In the genomic region with DNA sequence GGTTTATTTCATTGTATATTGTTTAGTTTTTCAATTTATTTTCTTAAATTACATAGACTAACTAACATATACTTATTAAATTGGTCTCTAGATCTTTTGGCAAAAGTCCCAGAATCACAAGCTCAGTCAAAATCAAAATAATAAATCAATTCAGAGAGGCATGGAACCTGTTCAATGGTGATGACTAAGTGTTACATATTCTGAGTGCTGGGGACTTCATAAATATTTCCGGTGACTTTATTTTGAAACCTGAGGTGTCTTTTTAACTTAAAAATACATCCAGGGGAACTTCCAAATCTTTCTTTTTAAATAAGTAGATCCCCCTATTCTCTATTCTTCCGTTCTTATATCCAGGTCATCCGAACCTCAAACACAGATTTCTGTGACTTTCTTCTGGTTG, we compare ENCODE assay signal across 37 cellular contexts.
DNase-seq lines count a peak whose midpoint lies in the region; ATAC-seq, FAIRE-seq and TF ChIP-seq lines count a peak whose summit lies in the region.
"Had no signal": no experiment of that assay in that cellular context is flagged by ENCODE, and none has a peak within 500 bp of the region (broad histone marks: within the 10 kb centered on the region; RNA-seq: fewer than 3 reads in every experiment).

No MANE protein-coding gene starts in this region.

- no peak overlapping the region for H2BK20ac ChIP-seq in H1 (ENCODE audit: low read length)

- H3K27me3 ChIP-seq in H1 (replicated peaks in 1 of 4; ENCODE audit: control insufficient read depth in 3 of 4, extremely low read depth in 1 of 4, insufficient read depth in 3 of 4, low read length in 3 of 4) = no peaks in the 10 kb centered on the region
- H3K27me3 ChIP-seq: heart right ventricle had no signal

- H3K79me1 ChIP-seq in H1 (ENCODE audit: low read depth, low read length) = no peaks in the 10 kb centered on the region

- no peak overlapping the region for H2BK15ac ChIP-seq in H1 (ENCODE audit: low read length)

- no peaks in the 10 kb centered on the region for H3K23me2 ChIP-seq in H1 (ENCODE audit: low read depth, low read length)

- no peak overlapping the region for H2BK5ac ChIP-seq in H1 (ENCODE audit: low read depth, low read length)

- CTCF ChIA-PET in H1 (lab: Charles Lee; ENCODE audit: partially characterized antibody) = interaction anchor here (1.3 kb wide), 1 partner anchor 12 kb away, joined by 4 read pairs; no protein-coding TSS in a partner anchor
- CTCF ChIA-PET in activated CD4-positive, alpha-beta memory T cell treated with anti-CD3 and anti-CD28 coated beads, Interleukin-2, amount 10 ng/mL, durations not matched to agents 7 days and 5 days (lab: Charles Lee) = no interaction called here

- H2BK12ac ChIP-seq in H1 (ENCODE audit: low read depth, low read length) = no peak overlapping the region

- peaks cover 0 to 5% (median under 1%) of the 10 kb centered on the region in 4 experiments; a peak in 2 of 7 replicates for H3K4me1 ChIP-seq in H1 (replicated peaks in 1 of 4; ENCODE audit: control insufficient read depth in 3 of 4, insufficient read depth in 4 of 4, low read length in 3 of 4)
- H3K4me1 ChIP-seq: heart right ventricle, left ventricle myocardium inferior, parathyroid adenoma had no signal

- H3K23ac ChIP-seq in H1 (ENCODE audit: insufficient read length) = no peak overlapping the region

- H3K36me3 ChIP-seq in H1 (ENCODE audit: control insufficient read depth in 2 of 4, insufficient read depth in 4 of 4, low read length in 3 of 4) = no peaks in the 10 kb centered on the region
- H3K36me3 ChIP-seq: heart right ventricle, left ventricle myocardium inferior had no signal

- POLR2A ChIA-PET in H1 (lab: Charles Lee; ENCODE audit: partially characterized antibody) = no interaction called here
- POLR2A ChIA-PET in activated CD4-positive, alpha-beta memory T cell treated with anti-CD3 and anti-CD28 coated beads, Interleukin-2, amount 10 ng/mL, durations not matched to agents 7 days and 5 days (lab: Charles Lee) = no interaction called here

- TF ChIP-seq EP300 in H1 (IDR thresholded peaks at IDR 0.05; ENCODE audit: borderline replicate concordance in 1 of 2, low read depth in 2 of 2, low read length in 2 of 2) = no peak

- no peak overlapping the region for H3K4me3 Mint-ChIP-seq in activated CD4-positive, alpha-beta memory T cell treated with anti-CD3 and anti-CD28 coated beads, Interleukin-2, amount 10 ng/mL, durations not matched to agents 7 days and 5 days
- H3K4me3 Mint-ChIP-seq: activated CD4-positive, alpha-beta T cell treated with anti-CD3 and anti-CD28 coated beads, Interleukin-2, amount 10 ng/mL, durations not matched to agents 24 days and 14 days; activated naive CD8-positive, alpha-beta T cell treated with anti-CD3 and anti-CD28 coated beads, Interleukin-2, amount 10 ng/mL, durations not matched to agents 7 days and 5 days; activated T-cell treated with anti-CD3 and anti-CD28 coated beads, Interleukin-2, amount 50 U/mL, for 24 hours; CD4-positive, CD25-positive, alpha-beta regulatory T cell; effector memory CD8-positive, alpha-beta T cell; H9; neural crest cell; T-cell; WTC11 had no signal

- no peak overlapping the region for H3K4me2 ChIP-seq in H1 (ENCODE audit: insufficient read depth in 1 of 2, low read depth in 2 of 2, low read length in 2 of 2)
- H3K4me2 ChIP-seq: smooth muscle cell had no signal

- peak overlapping the region; percentile 56; the same call in 1 of the 2 replicates for H2AFZ ChIP-seq in H1 (ENCODE audit: low read length)
- H2AFZ ChIP-seq: parathyroid adenoma had no signal

- H4K91ac ChIP-seq in H1 (replicated peaks; ENCODE audit: insufficient read length, low read length) = no peak overlapping the region

- H4K8ac ChIP-seq in H1 (ENCODE audit: extremely low read depth, insufficient read depth, low read length) = no peak overlapping the region

- TF ChIP-seq RAD21 in H1 (IDR thresholded peaks at IDR 0.05 in 1 of 2, conservative IDR thresholded peaks at IDR 0.05 in 1 of 2; ENCODE audit: low read depth in 2 of 2, low read length in 2 of 2) = no peak

- H3K9me3 ChIP-seq in H1 (ENCODE audit: insufficient read depth in 2 of 2, low read depth in 1 of 2, low read length in 1 of 2) = no peaks in the 10 kb centered on the region
- H3K9me3 ChIP-seq: heart right ventricle, left ventricle myocardium inferior had no signal

- no peak overlapping the region for H3K4me3 ChIP-seq in H1 (ENCODE audit: extremely low read depth in 1 of 4, insufficient read depth in 2 of 4, low read depth in 3 of 4, low read length in 4 of 4)
- H3K4me3 ChIP-seq: coronary artery, heart right ventricle, K562, left ventricle myocardium inferior, smooth muscle cell had no signal

- no peak overlapping the region for H2BK120ac ChIP-seq in H1 (replicated peaks; ENCODE audit: low read depth, low read length)

- no peak overlapping the region for H3K14ac ChIP-seq in H1 (ENCODE audit: insufficient read length)

- H3K18ac ChIP-seq in H1 (ENCODE audit: extremely low read depth, low read length) = no peak overlapping the region

- H3K27ac ChIP-seq in H1 (ENCODE audit: low read depth, low read length) = no peak overlapping the region
- H3K27ac ChIP-seq: coronary artery, heart right ventricle, left ventricle myocardium inferior, parathyroid adenoma had no signal

- in situ Hi-C loops in GM13976 (cut with MboI; ENCODE audit: low sequenced_read_pairs, unreplicated experiment) = no loop called here

- no peak overlapping the region for H3K9ac ChIP-seq in H1 (replicated peaks in 1 of 4; ENCODE audit: extremely low read depth in 1 of 4, low read depth in 3 of 4, low read length in 3 of 4)
- H3K9ac ChIP-seq: parathyroid adenoma had no signal

- H2AK5ac ChIP-seq in H1 (ENCODE audit: low read depth, low read length) = no peak overlapping the region

- H3K27me3 Mint-ChIP-seq in activated CD4-positive, alpha-beta memory T cell treated with anti-CD3 and anti-CD28 coated beads, Interleukin-2, amount 10 ng/mL, durations not matched to agents 7 days and 5 days = no peaks in the 10 kb centered on the region
- H3K27me3 Mint-ChIP-seq: activated CD4-positive, alpha-beta T cell treated with anti-CD3 and anti-CD28 coated beads, Interleukin-2, amount 10 ng/mL, durations not matched to agents 24 days and 14 days; activated naive CD8-positive, alpha-beta T cell treated with anti-CD3 and anti-CD28 coated beads, Interleukin-2, amount 10 ng/mL, durations not matched to agents 7 days and 5 days; activated T-cell treated with anti-CD3 and anti-CD28 coated beads, Interleukin-2, amount 50 U/mL, for 24 hours; CD4-positive, CD25-positive, alpha-beta regulatory T cell; effector memory CD8-positive, alpha-beta T cell had no signal

- no peaks in the 10 kb centered on the region for H3K36me3 Mint-ChIP-seq in activated CD4-positive, alpha-beta memory T cell treated with anti-CD3 and anti-CD28 coated beads, Interleukin-2, amount 10 ng/mL, durations not matched to agents 7 days and 5 days (ENCODE audit: low read depth)
- H3K36me3 Mint-ChIP-seq: activated naive CD8-positive, alpha-beta T cell treated with anti-CD3 and anti-CD28 coated beads, Interleukin-2, amount 10 ng/mL, durations not matched to agents 7 days and 5 days; CD4-positive, CD25-positive, alpha-beta regulatory T cell; T-cell; WTC11 had no signal

- 98% methylated on average over 3 of the region's 3 CpGs; no CpG with 5 or more reads in 1 of the 2 experiments for WGBS in H1 (ENCODE audit: extremely low coverage in 1 of 2, insufficient coverage in 1 of 2, insufficient read length in 1 of 2, insufficient replicate concordance in 2 of 2, low coverage in 1 of 2, low lambda C conversion rate in 2 of 2, missing lambda C conversion rate in 1 of 2), 2 experiments

- ATAC-seq in GM19351 (IDR thresholded peaks at IDR 0.05; ENCODE audit: unreplicated experiment) = peak; percentile 44
- peak; percentile 62 for ATAC-seq in HG02885 (IDR thresholded peaks at IDR 0.05; ENCODE audit: poor library complexity, unreplicated experiment)
- ATAC-seq: effector memory CD8-positive, alpha-beta T cell; heart right ventricle; K562; right cardiac atrium; T-cell; WTC11 had no signal

- H3K27ac Mint-ChIP-seq in activated CD4-positive, alpha-beta memory T cell treated with anti-CD3 and anti-CD28 coated beads, Interleukin-2, amount 10 ng/mL, durations not matched to agents 7 days and 5 days = no peak overlapping the region
- H3K27ac Mint-ChIP-seq: activated CD4-positive, alpha-beta T cell treated with anti-CD3 and anti-CD28 coated beads, Interleukin-2, amount 10 ng/mL, durations not matched to agents 24 days and 14 days; activated naive CD8-positive, alpha-beta T cell treated with anti-CD3 and anti-CD28 coated beads, Interleukin-2, amount 10 ng/mL, durations not matched to agents 7 days and 5 days; activated T-cell treated with anti-CD3 and anti-CD28 coated beads, Interleukin-2, amount 50 U/mL, for 24 hours; CD4-positive, CD25-positive, alpha-beta regulatory T cell; effector memory CD8-positive, alpha-beta T cell; T-cell; WTC11 had no signal

- TF ChIP-seq CTCF in GM13976 (IDR thresholded peaks at IDR 0.05; ENCODE audit: borderline replicate concordance, control extremely low read depth, extremely low read depth, insufficient read depth, missing control alignments) (no peak), H1 (IDR thresholded peaks at IDR 0.05; ENCODE audit: control extremely low read depth in 1 of 3, insufficient read depth in 1 of 3, low read depth in 1 of 3, low read length in 3 of 3) (no peak)

- H3K9me3 Mint-ChIP-seq in activated CD4-positive, alpha-beta memory T cell treated with anti-CD3 and anti-CD28 coated beads, Interleukin-2, amount 10 ng/mL, durations not matched to agents 7 days and 5 days = no peaks in the 10 kb centered on the region
- H3K9me3 Mint-ChIP-seq: activated CD4-positive, alpha-beta T cell treated with anti-CD3 and anti-CD28 coated beads, Interleukin-2, amount 10 ng/mL, durations not matched to agents 24 days and 14 days; activated naive CD8-positive, alpha-beta T cell treated with anti-CD3 and anti-CD28 coated beads, Interleukin-2, amount 10 ng/mL, durations not matched to agents 7 days and 5 days; activated T-cell treated with anti-CD3 and anti-CD28 coated beads, Interleukin-2, amount 50 U/mL, for 24 hours; H9; neural crest cell had no signal

- H3K4ac ChIP-seq in H1 (replicated peaks; ENCODE audit: insufficient read length, low read depth, low read length) = no peak overlapping the region

- DNase-seq in GM13976 (ENCODE audit: low spot score) (peak; percentile 20), H1 (ENCODE audit: low read depth in 1 of 2, low spot score in 2 of 2) (no peak), globus pallidus (ENCODE audit: low spot score) (no peak)
- DNase-seq in activated CD4-positive, alpha-beta memory T cell treated with anti-CD3 and anti-CD28 coated beads, Interleukin-2, amount 10 ng/mL, durations not matched to agents 7 days and 5 days = no peak
- DNase-seq in stimulated activated CD8-positive, alpha-beta memory T cell treated with anti-CD3 and anti-CD28 coated beads, Interleukin-4, amount 100 ng/mL, for 48 hours = no peak
- DNase-seq: activated CD4-positive, alpha-beta T cell treated with anti-CD3 and anti-CD28 coated beads, Interleukin-2, amount 10 ng/mL, durations not matched to agents 24 days and 14 days; activated gamma-delta T cell treated with Interleukin-2 at 50 U/mL for 16 hours; activated naive CD8-positive, alpha-beta T cell treated with anti-CD3 and anti-CD28 coated beads, Interleukin-2, amount 10 ng/mL, durations not matched to agents 7 days and 5 days; activated T-cell treated with anti-CD3 and anti-CD28 coated beads, Interleukin-2, amount 50 U/mL, for 24 hours; AML-193; aorta; Calu3; CD4-positive, CD25-positive, alpha-beta regulatory T cell; DMS79; effector memory CD8-positive, alpha-beta T cell; H9; heart right ventricle; left ventricle myocardium inferior; NCI-H1048; NCI-H1694 treated with DMSO at 0.1 percent for 48 hours; NCI-H2171 treated with DMSO at 0.1 percent for 48 hours; NCI-H510A treated with DMSO at 0.1 percent for 48 hours; NK-92 treated with Interleukin-12 subunit alpha and Interleukin-12 subunit beta, amount 100 ng/mL, for 24 hours; right cardiac atrium; stimulated activated naive CD4-positive, alpha-beta T cell treated with Interleukin-2 at 50 U/mL for 16 hours; T-cell had no signal

- no peak for TF ChIP-seq POLR2A in H1 (IDR thresholded peaks at IDR 0.05; ENCODE audit: control extremely low read depth in 1 of 2, low read depth in 2 of 2, low read length in 2 of 2)

- no peak for FAIRE-seq in H1 (lab: Jason Lieb, UNC)
- FAIRE-seq: G401.6, HTR-8/SVneo, K562, keratinocyte had no signal

- H4K20me1 ChIP-seq in H1 (replicated peaks in 1 of 2; ENCODE audit: control insufficient read depth in 1 of 2, insufficient read depth in 2 of 2, low read length in 2 of 2) = no peaks in the 10 kb centered on the region

- H4K5ac ChIP-seq in H1 (ENCODE audit: insufficient read length, low read depth, low read length) = no peak overlapping the region

- no peaks in the 10 kb centered on the region for H3K79me2 ChIP-seq in H1 (ENCODE audit: control insufficient read depth in 1 of 2, insufficient read depth in 2 of 2, low read length in 2 of 2)
- H3K79me2 ChIP-seq: parathyroid adenoma had no signal

- no peak overlapping the region for H3K56ac ChIP-seq in H1 (replicated peaks; ENCODE audit: insufficient read length, low read depth, low read length)

- no peaks in the 10 kb centered on the region for H3K4me1 Mint-ChIP-seq in activated CD4-positive, alpha-beta memory T cell treated with anti-CD3 and anti-CD28 coated beads, Interleukin-2, amount 10 ng/mL, durations not matched to agents 7 days and 5 days
- H3K4me1 Mint-ChIP-seq: activated CD4-positive, alpha-beta T cell treated with anti-CD3 and anti-CD28 coated beads, Interleukin-2, amount 10 ng/mL, durations not matched to agents 24 days and 14 days; activated naive CD8-positive, alpha-beta T cell treated with anti-CD3 and anti-CD28 coated beads, Interleukin-2, amount 10 ng/mL, durations not matched to agents 7 days and 5 days; CD4-positive, CD25-positive, alpha-beta regulatory T cell; neural crest cell; T-cell had no signal
